Comparison of ENCODE assay signal across 21 cellular contexts in the genomic region with DNA sequence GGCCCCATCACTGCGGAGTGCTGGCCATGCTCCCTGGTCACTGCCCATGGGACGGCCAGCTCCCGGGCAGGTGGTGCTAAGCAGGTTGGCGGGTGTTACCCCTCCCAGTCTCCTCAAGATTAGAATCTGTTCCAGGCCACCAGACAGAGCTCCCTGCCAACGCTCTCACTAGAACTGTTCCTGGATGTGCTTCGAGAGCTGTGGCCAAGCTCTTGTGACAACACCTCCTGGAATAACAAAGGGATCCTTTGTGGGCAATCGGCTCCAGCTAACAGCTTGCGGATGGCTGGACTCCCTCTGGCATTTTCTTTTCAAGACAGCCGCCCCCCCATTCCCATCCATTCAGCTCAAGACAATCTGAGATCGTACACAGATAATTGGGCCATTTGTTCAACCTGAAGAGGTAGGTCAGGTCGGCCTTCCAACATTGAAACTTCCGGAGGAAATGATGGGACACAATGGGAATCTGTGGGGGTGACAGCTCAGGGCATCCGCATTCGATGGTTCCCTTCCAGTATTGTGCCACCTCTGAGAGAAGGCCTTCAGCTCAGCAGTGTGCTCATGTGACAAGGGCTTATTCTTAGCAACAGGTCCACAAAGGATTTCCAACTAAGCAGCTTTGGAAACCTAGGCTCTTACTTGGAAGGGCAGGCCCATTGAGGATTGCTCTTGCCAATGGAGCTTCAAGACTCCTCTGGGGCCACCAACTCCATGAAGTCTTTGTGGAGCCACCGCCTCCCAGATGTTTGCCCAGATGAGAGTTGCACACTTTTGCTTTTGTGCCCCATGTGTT. TPM values are rescaled to one million over a fixed set of nuclear protein-coding genes. Genes with fewer than 3 reads are reported as not detected.
A peak's percentile ranks its signal among the peaks of the same experiment; 100 is the strongest.
DNase-seq lines count a peak whose midpoint lies in the region; ATAC-seq lines count a peak whose summit lies in the region.
"Had no signal": no experiment of that assay in that cellular context is flagged by ENCODE, and none has a peak within 500 bp of the region (broad histone marks: within the 10 kb centered on the region; RNA-seq: fewer than 3 reads in every experiment).

No MANE protein-coding gene starts in this region.

- intact Hi-C loops in posterior vena cava (cut with DNase I), result no loop called here

- ATAC-seq in HG02623 (IDR thresholded peaks at IDR 0.05; ENCODE audit: unreplicated experiment), result no peak
- ATAC-seq in GM18858 (IDR thresholded peaks at IDR 0.05; ENCODE audit: unreplicated experiment), result no peak
- ATAC-seq: CD8-positive, alpha-beta T cell; HepG2; natural killer cell had no signal

- DNase-seq in COLO829 (ENCODE audit: low spot score) (peak; percentile 94), NCI-H2196 (lab: John Stamatoyannopoulos, UW; ENCODE audit: unreplicated experiment) (peak; percentile 62), foreskin melanocyte (peak; percentile 85), posterior vena cava (ENCODE audit: low spot score) (peak; percentile 60), NCI-H187 (lab: John Stamatoyannopoulos, UW) (no peak)
- DNase-seq: activated CD4-positive, alpha-beta T cell treated with anti-CD3 and anti-CD28 coated beads, Interleukin-2, amount 10 ng/mL, durations not matched to agents 24 days and 14 days; activated CD8-positive, alpha-beta memory T cell treated with anti-CD3 and anti-CD28 coated beads, Interleukin-2, amount 50 U/mL, for 4 hours; activated effector memory CD4-positive, alpha-beta T cell treated with anti-CD3 and anti-CD28 coated beads, Interleukin-2, amount 50 U/mL, for 16 hours; CD8-positive, alpha-beta T cell; central memory CD4-positive, alpha-beta T cell; DND-41; effector memory CD4-positive, alpha-beta T cell; glutamatergic neuron; natural killer cell; NCI-H1417 treated with DMSO at 0.1 percent for 48 hours; NCI-H345; T-helper 1 cell had no signal

RNA-seq across cellular contexts. Expression of a gene that starts 11.6 kb away (rescaled TPM):
- total RNA-seq in posterior vena cava, result 10 to 100 TPM in 1 of 2 donors, 1 to 10 TPM in 1; 6.9 to 10.8 TPM
- total RNA-seq: CD8-positive, alpha-beta T cell; HepG2; natural killer cell; pulmonary artery endothelial cell had no signal

Comparison
In these comparisons a context has a peak if more than half of its experiments do, and no peak if none do; other contexts are left out.
1. DNase-seq: peak in COLO829 (single experiment), NCI-H2196 (single experiment), foreskin melanocyte (single experiment) and posterior vena cava (single experiment); none in NCI-H187 (0 of 2).